33 cellular contexts compared by ENCODE assay signal in the genomic region with DNA sequence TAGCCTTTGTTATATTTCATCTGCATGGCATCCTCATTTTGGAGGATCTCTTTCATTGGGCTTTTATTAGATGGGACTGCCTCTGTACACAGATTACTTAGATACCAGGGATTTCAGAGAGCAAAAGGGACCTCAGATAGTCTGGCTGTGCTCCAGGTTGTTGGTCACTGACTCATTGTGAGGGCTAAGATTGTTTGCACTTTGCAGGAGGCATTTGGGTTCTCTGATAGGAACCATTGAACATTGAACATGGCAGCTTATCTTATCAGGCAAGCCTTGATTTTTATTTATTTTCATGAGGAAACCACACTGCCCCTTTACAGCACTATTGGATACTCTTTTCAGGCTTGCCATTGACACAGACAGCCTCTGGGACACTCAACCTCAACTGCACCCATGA.
"Had no signal": no experiment of that assay in that cellular context is flagged by ENCODE, and none has a peak within 500 bp of the region (broad histone marks: within the 10 kb centered on the region; RNA-seq: fewer than 3 reads in every experiment).

No MANE protein-coding gene starts in this region.

- H3K36me3 Mint-ChIP-seq: activated CD4-positive, alpha-beta memory T cell treated with anti-CD3 and anti-CD28 coated beads for 36 hours; activated naive CD4-positive, alpha-beta T cell treated with anti-CD3 and anti-CD28 coated beads, Interleukin-2, amount 10 ng/mL, durations not matched to agents 7 days and 5 days; activated naive CD8-positive, alpha-beta T cell; T-cell had no signal

- H3K4me3 Mint-ChIP-seq: activated B cell treated with CpG ODN at 0.5 μM for 24 hours; activated CD4-positive, alpha-beta memory T cell treated with anti-CD3 and anti-CD28 coated beads for 36 hours; activated naive CD4-positive, alpha-beta T cell treated with anti-CD3 and anti-CD28 coated beads, Interleukin-2, amount 10 ng/mL, durations not matched to agents 7 days and 5 days; activated naive CD8-positive, alpha-beta T cell; activated naive CD8-positive, alpha-beta T cell treated with anti-CD3 and anti-CD28 coated beads, Interleukin-2, amount 50 U/mL, for 24 hours; central memory CD8-positive, alpha-beta T cell; T-cell; T-helper 17 cell had no signal

- H3K9me3 Mint-ChIP-seq: activated B cell treated with CpG ODN at 0.5 μM for 24 hours; activated CD4-positive, alpha-beta memory T cell treated with anti-CD3 and anti-CD28 coated beads for 36 hours; activated naive CD4-positive, alpha-beta T cell treated with anti-CD3 and anti-CD28 coated beads, Interleukin-2, amount 10 ng/mL, durations not matched to agents 7 days and 5 days; activated naive CD8-positive, alpha-beta T cell treated with anti-CD3 and anti-CD28 coated beads, Interleukin-2, amount 50 U/mL, for 24 hours; central memory CD8-positive, alpha-beta T cell; T-cell had no signal

- FAIRE-seq: K562 had no signal

- ATAC-seq: activated naive CD8-positive, alpha-beta T cell treated with anti-CD3 and anti-CD28 coated beads, Interleukin-2, amount 50 U/mL, for 24 hours; K562; Panc1; SK-N-SH treated with all-trans-retinoic acid at 6 μM for 48 hours; T-cell; T-helper 17 cell had no signal

- DNase-seq: activated B cell treated with CpG ODN at 0.5 μM for 24 hours; activated CD4-positive, alpha-beta memory T cell treated with anti-CD3 and anti-CD28 coated beads for 36 hours; activated CD4-positive, alpha-beta T cell treated with anti-CD3 and anti-CD28 coated beads for 4 hours; activated CD4-positive, alpha-beta T cell treated with anti-CD3 and anti-CD28 coated beads, Interleukin-2, amount 50 U/mL, for 1 hour; activated CD4-positive, CD25-positive, alpha-beta regulatory T cell treated with anti-CD3 and anti-CD28 coated beads, Interleukin-2, amount 50 U/mL, for 72 hours; activated CD8-positive, alpha-beta memory T cell treated with anti-CD3 and anti-CD28 coated beads, Interleukin-2, amount 50 U/mL, for 4 hours; activated effector memory CD4-positive, alpha-beta T cell treated with Interleukin-2 at 50 U/mL for 16 hours; activated naive CD4-positive, alpha-beta T cell treated with anti-CD3 and anti-CD28 coated beads, Interleukin-2, amount 10 ng/mL, durations not matched to agents 7 days and 5 days; activated naive CD8-positive, alpha-beta T cell treated with anti-CD3 and anti-CD28 coated beads, Interleukin-2, amount 50 U/mL, for 24 hours; activated T-cell treated with anti-CD3 and anti-CD28 coated beads for 4 hours; activated T-cell treated with anti-CD3 and anti-CD28 coated beads, Interleukin-2, amount 50 U/mL, for 48 hours; aorta; MG63; NCI-H1048; NCI-H1105 treated with DMSO at 0.1 percent for 48 hours; NCI-H1436; NCI-H1694; NCI-H1930; NCI-H2081 treated with DMSO at 0.1 percent for 48 hours; NCI-H226; NCI-H446 treated with DMSO at 0.1 percent for 48 hours; NCI-H524; NCI-H69; RPMI8226; SHP77 treated with DMSO at 0.1 percent for 48 hours; T-cell; T-helper 17 cell; T-helper 9 cell had no signal

- H3K4me1 Mint-ChIP-seq: activated B cell treated with CpG ODN at 0.5 μM for 24 hours; activated naive CD4-positive, alpha-beta T cell treated with anti-CD3 and anti-CD28 coated beads, Interleukin-2, amount 10 ng/mL, durations not matched to agents 7 days and 5 days; activated naive CD8-positive, alpha-beta T cell treated with anti-CD3 and anti-CD28 coated beads, Interleukin-2, amount 50 U/mL, for 24 hours; central memory CD8-positive, alpha-beta T cell; T-cell; T-helper 17 cell had no signal

- H3K27ac Mint-ChIP-seq: activated B cell treated with CpG ODN at 0.5 μM for 24 hours; activated CD4-positive, alpha-beta memory T cell treated with anti-CD3 and anti-CD28 coated beads for 36 hours; activated naive CD4-positive, alpha-beta T cell treated with anti-CD3 and anti-CD28 coated beads, Interleukin-2, amount 10 ng/mL, durations not matched to agents 7 days and 5 days; activated naive CD8-positive, alpha-beta T cell; activated naive CD8-positive, alpha-beta T cell treated with anti-CD3 and anti-CD28 coated beads, Interleukin-2, amount 50 U/mL, for 24 hours; T-cell; T-helper 17 cell had no signal

- H3K27me3 Mint-ChIP-seq: activated B cell treated with CpG ODN at 0.5 μM for 24 hours; activated CD4-positive, alpha-beta memory T cell treated with anti-CD3 and anti-CD28 coated beads for 36 hours; activated naive CD4-positive, alpha-beta T cell treated with anti-CD3 and anti-CD28 coated beads, Interleukin-2, amount 10 ng/mL, durations not matched to agents 7 days and 5 days; activated naive CD8-positive, alpha-beta T cell; activated naive CD8-positive, alpha-beta T cell treated with anti-CD3 and anti-CD28 coated beads, Interleukin-2, amount 50 U/mL, for 24 hours; central memory CD8-positive, alpha-beta T cell; T-cell; T-helper 17 cell had no signal
